ENCODE assay signal across 10 cellular contexts in the genomic region with DNA sequence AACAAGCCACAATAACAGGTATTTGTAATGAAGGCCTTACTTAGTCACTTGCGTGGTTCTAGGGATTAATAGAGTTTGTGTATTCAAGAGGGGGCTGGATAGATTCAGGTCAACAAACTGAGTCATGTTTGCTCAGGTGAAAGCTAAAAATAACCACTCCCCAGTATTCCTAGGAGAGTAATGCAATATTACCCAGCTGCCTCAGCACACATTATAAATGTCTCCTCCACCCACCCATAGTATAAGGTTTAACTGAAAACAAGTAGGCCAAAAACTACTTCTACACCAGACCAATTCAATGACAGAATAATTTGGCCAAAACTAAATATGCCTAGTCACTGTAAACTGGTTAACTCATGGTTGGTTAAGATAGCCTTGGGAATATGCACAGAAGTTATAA. TPM values are rescaled to one million over a fixed set of nuclear protein-coding genes. Genes with fewer than 3 reads are reported as not detected.
DNase-seq lines count a peak whose midpoint lies in the region; ATAC-seq and TF ChIP-seq lines count a peak whose summit lies in the region.
"Had no signal": no experiment of that assay in that cellular context is flagged by ENCODE, and none has a peak within 500 bp of the region (broad histone marks: within the 10 kb centered on the region; RNA-seq: fewer than 3 reads in every experiment).

No MANE protein-coding gene starts in this region.

- ATAC-seq in PC-3: peak; percentile 96

- H3K4me1 ChIP-seq in PC-3 (ENCODE audit: insufficient read depth, low read length): peaks cover 47% of the 10 kb centered on the region
- peaks cover 30% of the 10 kb centered on the region for H3K4me1 ChIP-seq in hepatocyte (ENCODE audit: insufficient read depth)
- H3K4me1 ChIP-seq in smooth muscle cell (ENCODE audit: low read depth): peaks cover 34% of the 10 kb centered on the region

- H3K4me3 ChIP-seq in LNCaP clone FGC (ENCODE audit: low read depth, low read length): no peak overlapping the region
- peak overlapping the region; percentile 19; the same call in 1 of the 2 replicates for H3K4me3 ChIP-seq in PC-3 (ENCODE audit: low read length)
- H3K4me3 ChIP-seq in hepatocyte: no peak overlapping the region
- no peak overlapping the region for H3K4me3 ChIP-seq in smooth muscle cell

- DNase-seq in LNCaP clone FGC (ENCODE audit: low read depth) (peak; percentile 50), PC-3 (peak; percentile 94), hepatocyte (ENCODE audit: low spot score) (peak; percentile 63), smooth muscle cell (lab: John Stamatoyannopoulos, UW; ENCODE audit: unreplicated experiment) (no peak), GM13977 (ENCODE audit: low spot score) (no peak), NCI-H524 treated with DMSO at 0.1 percent for 48 hours (lab: John Stamatoyannopoulos, UW) (no peak), activated gamma-delta T cell treated with Interleukin-2 at 50 U/mL for 16 hours (no peak)
- DNase-seq in activated CD4-positive, alpha-beta T cell treated with anti-CD3 and anti-CD28 coated beads for 1 hour: no peak
- DNase-seq: activated CD4-positive, CD25-positive, alpha-beta regulatory T cell; NCI-H524 had no signal

- in situ Hi-C loops in GM13977 (cut with MboI; ENCODE audit: low pct_unique_long_range_greater_than_20kb, low sequenced_read_pairs, unreplicated experiment): no loop called here

- H3K4me2 ChIP-seq in PC-3 (ENCODE audit: low read length): peak overlapping the region; percentile 74
- H3K4me2 ChIP-seq in hepatocyte: peak overlapping the region; percentile 56
- peak overlapping the region; percentile 78 for H3K4me2 ChIP-seq in smooth muscle cell

- H2AFZ ChIP-seq in PC-3 (ENCODE audit: low read length): no peak overlapping the region
- H2AFZ ChIP-seq in hepatocyte: no peak overlapping the region
- no peak overlapping the region for H2AFZ ChIP-seq in smooth muscle cell (ENCODE audit: low read depth)

- H3F3A ChIP-seq in PC-3 (ENCODE audit: low read length, unreplicated experiment) (peaks cover 16% of the 10 kb centered on the region), smooth muscle cell (ENCODE audit: low read depth) (peaks cover 13% of the 10 kb centered on the region)

- no peaks in the 10 kb centered on the region for H3K9me3 ChIP-seq in PC-3 (ENCODE audit: low read length)
- H3K9me3 ChIP-seq in hepatocyte (ENCODE audit: low read depth): no peaks in the 10 kb centered on the region
- H3K9me3 ChIP-seq in smooth muscle cell (replicated peaks; ENCODE audit: low read depth): no peaks in the 10 kb centered on the region

- H3K9ac ChIP-seq in PC-3 (ENCODE audit: low read length) (peak overlapping the region; percentile 58), smooth muscle cell (ENCODE audit: low read depth) (no peak overlapping the region)

- no peaks in the 10 kb centered on the region for H3K27me3 ChIP-seq in PC-3 (ENCODE audit: low read length)
- no peaks in the 10 kb centered on the region for H3K27me3 ChIP-seq in hepatocyte
- H3K27me3 ChIP-seq in smooth muscle cell (ENCODE audit: low read depth): no peaks in the 10 kb centered on the region

- H3K27ac ChIP-seq in PC-3 (ENCODE audit: low read length): peak overlapping the region; percentile 93
- H3K27ac ChIP-seq in hepatocyte: peak overlapping the region; percentile 85
- H3K27ac ChIP-seq in smooth muscle cell (ENCODE audit: low read depth): peak overlapping the region; percentile 77

- intact Hi-C loops in PC-3 (cut with micrococcal nuclease): loop anchor here (1.0 to 2.0 kb wide), 5 partner anchors 19 to 187 kb away; a partner anchor contains a TSS

- CTCF ChIA-PET in PC-3 (lab: Charles Lee): interaction anchor here (0.5 to 1.8 kb wide), 3 partner anchors 78 to 123 kb away, joined by 3 to 5 read pairs (median 4); no protein-coding TSS in a partner anchor

- H3K36me3 ChIP-seq in PC-3 (ENCODE audit: low read depth, low read length) (no peaks in the 10 kb centered on the region; the same call in 1 of the 2 replicates), hepatocyte (replicated peaks; ENCODE audit: insufficient read depth, low read depth) (no peaks in the 10 kb centered on the region), smooth muscle cell (ENCODE audit: low read depth) (no peaks in the 10 kb centered on the region)

- no TSS peak for BruUV-seq in PC-3 (replicated peaks; lab: Mats Ljungman, UMichigan)

- H3K9me2 ChIP-seq in PC-3 (replicated peaks; ENCODE audit: low read length) (no peaks in the 10 kb centered on the region), hepatocyte (replicated peaks; ENCODE audit: insufficient read depth) (no peaks in the 10 kb centered on the region)

- no peak for TF ChIP-seq CTCF in LNCaP clone FGC (IDR thresholded peaks at IDR 0.05; ENCODE audit: control insufficient read depth, extremely low read depth, insufficient read depth)
- no peak for TF ChIP-seq CTCF in PC-3 (conservative IDR thresholded peaks at IDR 0.05; ENCODE audit: low read depth, low read length)
- no peak for TF ChIP-seq CTCF in hepatocyte (IDR thresholded peaks at IDR 0.05; ENCODE audit: poor library complexity)
- TF ChIP-seq CTCF in smooth muscle cell (IDR thresholded peaks at IDR 0.05; ENCODE audit: borderline replicate concordance, insufficient read depth, poor library complexity, severe bottlenecking): no peak
- TF ChIP-seq CTCF in GM13977 (IDR thresholded peaks at IDR 0.05; ENCODE audit: extremely low read depth, insufficient read depth, missing control alignments): no peak

- H3K79me2 ChIP-seq in PC-3 (ENCODE audit: low read length): peaks cover 8% of the 10 kb centered on the region
- H3K79me2 ChIP-seq in hepatocyte: peaks cover 55% of the 10 kb centered on the region
- peaks cover 39% of the 10 kb centered on the region for H3K79me2 ChIP-seq in smooth muscle cell (ENCODE audit: low read depth)

- H4K20me1 ChIP-seq in PC-3 (ENCODE audit: low read length) (no peaks in the 10 kb centered on the region), hepatocyte (ENCODE audit: insufficient read depth, poor library complexity, severe bottlenecking) (no peaks in the 10 kb centered on the region), smooth muscle cell (ENCODE audit: low read depth) (no peaks in the 10 kb centered on the region)

- POLR2A ChIA-PET in PC-3 (lab: Charles Lee; ENCODE audit: unreplicated experiment): interaction anchor here (0.6 to 1.0 kb wide), 4 partner anchors 20 to 186 kb away, joined by 3 to 5 read pairs (median 4); no protein-coding TSS in a partner anchor

- WGBS in hepatocyte (ENCODE audit: low lambda C conversion rate, missing lambda C conversion rate): 50% methylated on average over 1 of the region's 1 CpG
- WGBS in smooth muscle cell (ENCODE audit: low lambda C conversion rate): 38% methylated on average over 1 of the region's 1 CpG

RNA-seq across cellular contexts. Expression of a gene that starts 34.4 kb away (rescaled TPM):
- 15.3 and 19.1 TPM in 2 replicates for total RNA-seq in PC-3 (2014; rRNA removed)
- 102 and 115 TPM in 2 replicates for total RNA-seq in hepatocyte
- polyA plus RNA-seq in hepatocyte: 66.3 and 79.9 TPM in 2 replicates
- total RNA-seq in smooth muscle cell: 92.5 and 112 TPM in 2 replicates
- 58.1 and 93.2 TPM in 2 replicates for polyA plus RNA-seq in smooth muscle cell

Comparison
In these comparisons a context has a peak if more than half of its experiments do, and no peak if none do; other contexts are left out.
1. DNase-seq: peak in LNCaP clone FGC (single experiment), PC-3 (single experiment) and hepatocyte (single experiment); none in smooth muscle cell (single experiment), GM13977 (single experiment), activated CD4-positive, alpha-beta T cell treated with anti-CD3 and anti-CD28 coated beads for 1 hour (single experiment), NCI-H524 treated with DMSO at 0.1 percent for 48 hours (single experiment) and activated gamma-delta T cell treated with Interleukin-2 at 50 U/mL for 16 hours (single experiment).
2. Peak in every context shown above with its lines, with median percentiles within 50 percentile points of each other: H3K27ac ChIP-seq and H3K4me2 ChIP-seq.